1 cellular context compared by ENCODE assay signal in genomic region chr20:46406200-46406985, GRCh38.
TF ChIP-seq lines count a peak whose summit lies in the region.

A gene with protein sequence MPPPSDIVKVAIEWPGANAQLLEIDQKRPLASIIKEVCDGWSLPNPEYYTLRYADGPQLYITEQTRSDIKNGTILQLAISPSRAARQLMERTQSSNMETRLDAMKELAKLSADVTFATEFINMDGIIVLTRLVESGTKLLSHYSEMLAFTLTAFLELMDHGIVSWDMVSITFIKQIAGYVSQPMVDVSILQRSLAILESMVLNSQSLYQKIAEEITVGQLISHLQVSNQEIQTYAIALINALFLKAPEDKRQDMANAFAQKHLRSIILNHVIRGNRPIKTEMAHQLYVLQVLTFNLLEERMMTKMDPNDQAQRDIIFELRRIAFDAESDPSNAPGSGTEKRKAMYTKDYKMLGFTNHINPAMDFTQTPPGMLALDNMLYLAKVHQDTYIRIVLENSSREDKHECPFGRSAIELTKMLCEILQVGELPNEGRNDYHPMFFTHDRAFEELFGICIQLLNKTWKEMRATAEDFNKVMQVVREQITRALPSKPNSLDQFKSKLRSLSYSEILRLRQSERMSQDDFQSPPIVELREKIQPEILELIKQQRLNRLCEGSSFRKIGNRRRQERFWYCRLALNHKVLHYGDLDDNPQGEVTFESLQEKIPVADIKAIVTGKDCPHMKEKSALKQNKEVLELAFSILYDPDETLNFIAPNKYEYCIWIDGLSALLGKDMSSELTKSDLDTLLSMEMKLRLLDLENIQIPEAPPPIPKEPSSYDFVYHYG (minus strand): TSS chr20:46406615. CDS start chr20:46394482, 12,133 bp downstream.

TF ChIP-seq in HepG2, 621 proteins besides CTCF, POLR2A, EP300 and RAD21 (continued from another document and continues in another):
- TF ChIP-seq, protein P1, sequence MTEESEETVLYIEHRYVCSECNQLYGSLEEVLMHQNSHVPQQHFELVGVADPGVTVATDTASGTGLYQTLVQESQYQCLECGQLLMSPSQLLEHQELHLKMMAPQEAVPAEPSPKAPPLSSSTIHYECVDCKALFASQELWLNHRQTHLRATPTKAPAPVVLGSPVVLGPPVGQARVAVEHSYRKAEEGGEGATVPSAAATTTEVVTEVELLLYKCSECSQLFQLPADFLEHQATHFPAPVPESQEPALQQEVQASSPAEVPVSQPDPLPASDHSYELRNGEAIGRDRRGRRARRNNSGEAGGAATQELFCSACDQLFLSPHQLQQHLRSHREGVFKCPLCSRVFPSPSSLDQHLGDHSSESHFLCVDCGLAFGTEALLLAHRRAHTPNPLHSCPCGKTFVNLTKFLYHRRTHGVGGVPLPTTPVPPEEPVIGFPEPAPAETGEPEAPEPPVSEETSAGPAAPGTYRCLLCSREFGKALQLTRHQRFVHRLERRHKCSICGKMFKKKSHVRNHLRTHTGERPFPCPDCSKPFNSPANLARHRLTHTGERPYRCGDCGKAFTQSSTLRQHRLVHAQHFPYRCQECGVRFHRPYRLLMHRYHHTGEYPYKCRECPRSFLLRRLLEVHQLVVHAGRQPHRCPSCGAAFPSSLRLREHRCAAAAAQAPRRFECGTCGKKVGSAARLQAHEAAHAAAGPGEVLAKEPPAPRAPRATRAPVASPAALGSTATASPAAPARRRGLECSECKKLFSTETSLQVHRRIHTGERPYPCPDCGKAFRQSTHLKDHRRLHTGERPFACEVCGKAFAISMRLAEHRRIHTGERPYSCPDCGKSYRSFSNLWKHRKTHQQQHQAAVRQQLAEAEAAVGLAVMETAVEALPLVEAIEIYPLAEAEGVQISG (CRISPR knock-in tag; IDR thresholded peaks at IDR 0.05) = peak; percentile 76
- peak; percentile 26; the same call in 1 of the 3 replicates for TF ChIP-seq MXI1 (IDR thresholded peaks at IDR 0.05; ENCODE audit: borderline replicate concordance, low read depth, low read length)
- TF ChIP-seq ZNF792 (CRISPR knock-in tag; IDR thresholded peaks at IDR 0.05) = peak; percentile 23
- TF ChIP-seq TOPORS (CRISPR knock-in tag; IDR thresholded peaks at IDR 0.05) = peak; percentile 37
- peak; percentile 67; the same call in 1 of the 2 replicates for TF ChIP-seq ZNF329 (CRISPR knock-in tag; IDR thresholded peaks at IDR 0.05; ENCODE audit: low read depth)
- TF ChIP-seq ZNF556 (CRISPR knock-in tag; IDR thresholded peaks at IDR 0.05; ENCODE audit: borderline replicate concordance) = no peak; the same call in 1 of the 2 replicates
- TF ChIP-seq, protein P2, sequence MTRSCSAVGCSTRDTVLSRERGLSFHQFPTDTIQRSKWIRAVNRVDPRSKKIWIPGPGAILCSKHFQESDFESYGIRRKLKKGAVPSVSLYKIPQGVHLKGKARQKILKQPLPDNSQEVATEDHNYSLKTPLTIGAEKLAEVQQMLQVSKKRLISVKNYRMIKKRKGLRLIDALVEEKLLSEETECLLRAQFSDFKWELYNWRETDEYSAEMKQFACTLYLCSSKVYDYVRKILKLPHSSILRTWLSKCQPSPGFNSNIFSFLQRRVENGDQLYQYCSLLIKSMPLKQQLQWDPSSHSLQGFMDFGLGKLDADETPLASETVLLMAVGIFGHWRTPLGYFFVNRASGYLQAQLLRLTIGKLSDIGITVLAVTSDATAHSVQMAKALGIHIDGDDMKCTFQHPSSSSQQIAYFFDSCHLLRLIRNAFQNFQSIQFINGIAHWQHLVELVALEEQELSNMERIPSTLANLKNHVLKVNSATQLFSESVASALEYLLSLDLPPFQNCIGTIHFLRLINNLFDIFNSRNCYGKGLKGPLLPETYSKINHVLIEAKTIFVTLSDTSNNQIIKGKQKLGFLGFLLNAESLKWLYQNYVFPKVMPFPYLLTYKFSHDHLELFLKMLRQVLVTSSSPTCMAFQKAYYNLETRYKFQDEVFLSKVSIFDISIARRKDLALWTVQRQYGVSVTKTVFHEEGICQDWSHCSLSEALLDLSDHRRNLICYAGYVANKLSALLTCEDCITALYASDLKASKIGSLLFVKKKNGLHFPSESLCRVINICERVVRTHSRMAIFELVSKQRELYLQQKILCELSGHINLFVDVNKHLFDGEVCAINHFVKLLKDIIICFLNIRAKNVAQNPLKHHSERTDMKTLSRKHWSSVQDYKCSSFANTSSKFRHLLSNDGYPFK (CRISPR knock-in tag; IDR thresholded peaks at IDR 0.05; ENCODE audit: borderline replicate concordance) = peak; percentile 37; the same call in 1 of the 2 replicates
- TF ChIP-seq ISL2 (CRISPR knock-in tag; IDR thresholded peaks at IDR 0.05) = peak; percentile 43
- TF ChIP-seq CHD2 (IDR thresholded peaks at IDR 0.05; ENCODE audit: low read depth, low read length) = peak; percentile 65
- TF ChIP-seq GFI1 (CRISPR knock-in tag; IDR thresholded peaks at IDR 0.05; ENCODE audit: borderline replicate concordance) = no peak; the same call in 1 of the 2 replicates
- TF ChIP-seq KLF12 (CRISPR knock-in tag; IDR thresholded peaks at IDR 0.05; ENCODE audit: borderline replicate concordance) = peak; percentile 98
- peak; percentile 100 for TF ChIP-seq ZFY (CRISPR knock-in tag; IDR thresholded peaks at IDR 0.05)
- TF ChIP-seq, protein P3, sequence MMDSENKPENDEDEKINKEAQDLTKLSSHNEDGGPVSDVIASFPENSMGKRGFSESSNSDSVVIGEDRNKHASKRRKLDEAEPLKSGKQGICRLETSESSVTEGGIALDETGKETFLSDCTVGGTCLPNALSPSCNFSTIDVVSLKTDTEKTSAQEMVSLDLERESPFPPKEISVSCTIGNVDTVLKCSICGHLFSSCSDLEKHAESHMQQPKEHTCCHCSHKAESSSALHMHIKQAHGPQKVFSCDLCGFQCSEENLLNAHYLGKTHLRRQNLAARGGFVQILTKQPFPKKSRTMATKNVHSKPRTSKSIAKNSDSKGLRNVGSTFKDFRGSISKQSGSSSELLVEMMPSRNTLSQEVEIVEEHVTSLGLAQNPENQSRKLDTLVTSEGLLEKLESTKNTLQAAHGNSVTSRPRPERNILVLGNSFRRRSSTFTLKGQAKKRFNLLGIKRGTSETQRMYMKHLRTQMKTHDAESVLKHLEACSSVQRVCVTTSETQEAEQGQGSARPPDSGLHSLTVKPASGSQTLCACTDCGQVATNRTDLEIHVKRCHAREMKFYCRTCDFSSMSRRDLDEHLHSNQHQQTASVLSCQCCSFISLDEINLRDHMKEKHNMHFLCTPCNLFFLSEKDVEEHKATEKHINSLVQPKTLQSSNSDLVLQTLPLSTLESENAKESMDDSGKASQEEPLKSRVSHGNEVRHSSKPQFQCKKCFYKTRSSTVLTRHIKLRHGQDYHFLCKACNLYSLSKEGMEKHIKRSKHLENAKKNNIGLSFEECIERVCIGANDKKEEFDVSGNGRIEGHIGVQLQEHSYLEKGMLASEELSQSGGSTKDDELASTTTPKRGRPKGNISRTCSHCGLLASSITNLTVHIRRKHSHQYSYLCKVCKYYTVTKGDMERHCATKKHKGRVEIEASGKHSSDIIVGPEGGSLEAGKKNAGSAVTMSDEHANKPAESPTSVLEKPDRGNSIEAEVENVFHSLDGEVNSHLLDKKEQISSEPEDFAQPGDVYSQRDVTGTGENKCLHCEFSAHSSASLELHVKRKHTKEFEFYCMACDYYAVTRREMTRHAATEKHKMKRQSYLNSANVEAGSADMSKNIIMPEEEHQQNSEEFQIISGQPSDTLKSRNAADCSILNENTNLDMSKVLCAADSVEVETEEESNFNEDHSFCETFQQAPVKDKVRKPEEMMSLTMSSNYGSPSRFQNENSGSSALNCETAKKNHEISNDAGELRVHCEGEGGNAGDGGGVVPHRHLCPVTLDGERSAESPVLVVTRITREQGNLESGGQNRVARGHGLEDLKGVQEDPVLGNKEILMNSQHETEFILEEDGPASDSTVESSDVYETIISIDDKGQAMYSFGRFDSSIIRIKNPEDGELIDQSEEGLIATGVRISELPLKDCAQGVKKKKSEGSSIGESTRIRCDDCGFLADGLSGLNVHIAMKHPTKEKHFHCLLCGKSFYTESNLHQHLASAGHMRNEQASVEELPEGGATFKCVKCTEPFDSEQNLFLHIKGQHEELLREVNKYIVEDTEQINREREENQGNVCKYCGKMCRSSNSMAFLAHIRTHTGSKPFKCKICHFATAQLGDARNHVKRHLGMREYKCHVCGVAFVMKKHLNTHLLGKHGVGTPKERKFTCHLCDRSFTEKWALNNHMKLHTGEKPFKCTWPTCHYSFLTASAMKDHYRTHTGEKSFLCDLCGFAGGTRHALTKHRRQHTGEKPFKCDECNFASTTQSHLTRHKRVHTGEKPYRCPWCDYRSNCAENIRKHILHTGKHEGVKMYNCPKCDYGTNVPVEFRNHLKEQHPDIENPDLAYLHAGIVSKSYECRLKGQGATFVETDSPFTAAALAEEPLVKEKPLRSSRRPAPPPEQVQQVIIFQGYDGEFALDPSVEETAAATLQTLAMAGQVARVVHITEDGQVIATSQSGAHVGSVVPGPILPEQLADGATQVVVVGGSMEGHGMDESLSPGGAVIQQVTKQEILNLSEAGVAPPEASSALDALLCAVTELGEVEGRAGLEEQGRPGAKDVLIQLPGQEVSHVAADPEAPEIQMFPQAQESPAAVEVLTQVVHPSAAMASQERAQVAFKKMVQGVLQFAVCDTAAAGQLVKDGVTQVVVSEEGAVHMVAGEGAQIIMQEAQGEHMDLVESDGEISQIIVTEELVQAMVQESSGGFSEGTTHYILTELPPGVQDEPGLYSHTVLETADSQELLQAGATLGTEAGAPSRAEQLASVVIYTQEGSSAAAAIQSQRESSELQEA (CRISPR knock-in tag; IDR thresholded peaks at IDR 0.05; ENCODE audit: not compliant biosample characterization) = no peak
- peak; percentile 96 for TF ChIP-seq ZNF547 (CRISPR knock-in tag; IDR thresholded peaks at IDR 0.05)
- no peak for TF ChIP-seq ZNF740 (CRISPR knock-in tag; IDR thresholded peaks at IDR 0.05)
- TF ChIP-seq ZNF496 (CRISPR knock-in tag; IDR thresholded peaks at IDR 0.05; ENCODE audit: insufficient replicate concordance) = no peak
- no peak for TF ChIP-seq FOSL1 (CRISPR knock-in tag; IDR thresholded peaks at IDR 0.05; ENCODE audit: borderline replicate concordance)
- TF ChIP-seq SUZ12 (IDR thresholded peaks at IDR 0.05; ENCODE audit: low read depth, low read length) = no peak
- TF ChIP-seq, protein P4, sequence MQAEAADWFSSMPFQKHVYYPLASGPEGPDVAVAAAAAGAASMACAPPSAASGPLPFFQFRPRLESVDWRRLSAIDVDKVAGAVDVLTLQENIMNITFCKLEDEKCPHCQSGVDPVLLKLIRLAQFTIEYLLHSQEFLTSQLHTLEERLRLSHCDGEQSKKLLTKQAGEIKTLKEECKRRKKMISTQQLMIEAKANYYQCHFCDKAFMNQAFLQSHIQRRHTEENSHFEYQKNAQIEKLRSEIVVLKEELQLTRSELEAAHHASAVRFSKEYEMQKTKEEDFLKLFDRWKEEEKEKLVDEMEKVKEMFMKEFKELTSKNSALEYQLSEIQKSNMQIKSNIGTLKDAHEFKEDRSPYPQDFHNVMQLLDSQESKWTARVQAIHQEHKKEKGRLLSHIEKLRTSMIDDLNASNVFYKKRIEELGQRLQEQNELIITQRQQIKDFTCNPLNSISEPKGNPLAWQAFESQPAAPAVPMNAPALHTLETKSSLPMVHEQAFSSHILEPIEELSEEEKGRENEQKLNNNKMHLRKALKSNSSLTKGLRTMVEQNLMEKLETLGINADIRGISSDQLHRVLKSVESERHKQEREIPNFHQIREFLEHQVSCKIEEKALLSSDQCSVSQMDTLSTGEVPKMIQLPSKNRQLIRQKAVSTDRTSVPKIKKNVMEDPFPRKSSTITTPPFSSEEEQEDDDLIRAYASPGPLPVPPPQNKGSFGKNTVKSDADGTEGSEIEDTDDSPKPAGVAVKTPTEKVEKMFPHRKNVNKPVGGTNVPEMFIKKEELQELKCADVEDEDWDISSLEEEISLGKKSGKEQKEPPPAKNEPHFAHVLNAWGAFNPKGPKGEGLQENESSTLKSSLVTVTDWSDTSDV (CRISPR knock-in tag; IDR thresholded peaks at IDR 0.05) = no peak; the same call in 1 of the 2 replicates
- no peak; the same call in 1 of the 2 replicates for TF ChIP-seq ZNF639 (CRISPR knock-in tag; conservative IDR thresholded peaks at IDR 0.05)
- TF ChIP-seq ZZZ3 (CRISPR knock-in tag; IDR thresholded peaks at IDR 0.05; ENCODE audit: borderline replicate concordance) = 0 out of 2 replicates have a peak, but pooled peaks have one; percentile 86
- no peak for TF ChIP-seq IRF1 (CRISPR knock-in tag; IDR thresholded peaks at IDR 0.05; ENCODE audit: low read depth)
- peak; percentile 99 for TF ChIP-seq NFYC (CRISPR knock-in tag; IDR thresholded peaks at IDR 0.05)
- TF ChIP-seq PCBP2 (optimal IDR thresholded peaks at IDR 0.05; ENCODE audit: low read depth, low read length, poor library complexity, severe bottlenecking) = no peak
- TF ChIP-seq, protein P5, sequence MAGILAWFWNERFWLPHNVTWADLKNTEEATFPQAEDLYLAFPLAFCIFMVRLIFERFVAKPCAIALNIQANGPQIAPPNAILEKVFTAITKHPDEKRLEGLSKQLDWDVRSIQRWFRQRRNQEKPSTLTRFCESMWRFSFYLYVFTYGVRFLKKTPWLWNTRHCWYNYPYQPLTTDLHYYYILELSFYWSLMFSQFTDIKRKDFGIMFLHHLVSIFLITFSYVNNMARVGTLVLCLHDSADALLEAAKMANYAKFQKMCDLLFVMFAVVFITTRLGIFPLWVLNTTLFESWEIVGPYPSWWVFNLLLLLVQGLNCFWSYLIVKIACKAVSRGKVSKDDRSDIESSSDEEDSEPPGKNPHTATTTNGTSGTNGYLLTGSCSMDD (CRISPR knock-in tag; IDR thresholded peaks at IDR 0.05) = peak; percentile 71; the same call in 1 of the 2 replicates
- TF ChIP-seq PBX2 (CRISPR knock-in tag; IDR thresholded peaks at IDR 0.05) = peak; percentile 98
- TF ChIP-seq ZNF263 (CRISPR knock-in tag; IDR thresholded peaks at IDR 0.05) = no peak
